ENCODE assay signal across 8 cellular contexts in genomic region chr1:78839704-78840277, GRCh38.
DNase-seq lines count a peak whose midpoint lies in the region; ATAC-seq, FAIRE-seq and TF ChIP-seq lines count a peak whose summit lies in the region.

No MANE protein-coding gene starts in this region.

- peak; percentile 47 for DNase-seq in Daoy (ENCODE audit: low read depth)
- DNase-seq in NCI-H69 (lab: John Stamatoyannopoulos, UW), result peak; percentile 14
- DNase-seq in bronchial epithelial cell (ENCODE audit: low read depth), result peak; percentile 58
- DNase-seq in medulla oblongata (ENCODE audit: extremely low spot score), result peak; percentile 69
- no peak for DNase-seq in HPDE6-E6E7 (ENCODE audit: extremely low spot score)

- ATAC-seq in HG02885 (IDR thresholded peaks at IDR 0.05; ENCODE audit: poor library complexity, unreplicated experiment) (peak; percentile 60), GM21737 (IDR thresholded peaks at IDR 0.05; ENCODE audit: unreplicated experiment) (no peak)

- H3K36me3 ChIP-seq in bronchial epithelial cell (ENCODE audit: control insufficient read depth, insufficient read depth, low read length), result no peaks in the 10 kb centered on the region

- no peak for FAIRE-seq in bronchial epithelial cell (lab: Jason Lieb, UNC)

- no peak overlapping the region for H3K4me3 ChIP-seq in bronchial epithelial cell (ENCODE audit: low read depth, low read length)

- no peak overlapping the region for H3K27ac ChIP-seq in 22Rv1

- TF ChIP-seq CTCF in 22Rv1 (IDR thresholded peaks at IDR 0.05) (peak; percentile 74), bronchial epithelial cell (IDR thresholded peaks at IDR 0.05; ENCODE audit: insufficient read depth, low read length, severe bottlenecking) (peak; percentile 37)

- H3K27me3 ChIP-seq in bronchial epithelial cell (ENCODE audit: control insufficient read depth, insufficient read depth, low read length), result no peaks in the 10 kb centered on the region
